ENCODE assay signal across 14 cellular contexts in the genomic region with DNA sequence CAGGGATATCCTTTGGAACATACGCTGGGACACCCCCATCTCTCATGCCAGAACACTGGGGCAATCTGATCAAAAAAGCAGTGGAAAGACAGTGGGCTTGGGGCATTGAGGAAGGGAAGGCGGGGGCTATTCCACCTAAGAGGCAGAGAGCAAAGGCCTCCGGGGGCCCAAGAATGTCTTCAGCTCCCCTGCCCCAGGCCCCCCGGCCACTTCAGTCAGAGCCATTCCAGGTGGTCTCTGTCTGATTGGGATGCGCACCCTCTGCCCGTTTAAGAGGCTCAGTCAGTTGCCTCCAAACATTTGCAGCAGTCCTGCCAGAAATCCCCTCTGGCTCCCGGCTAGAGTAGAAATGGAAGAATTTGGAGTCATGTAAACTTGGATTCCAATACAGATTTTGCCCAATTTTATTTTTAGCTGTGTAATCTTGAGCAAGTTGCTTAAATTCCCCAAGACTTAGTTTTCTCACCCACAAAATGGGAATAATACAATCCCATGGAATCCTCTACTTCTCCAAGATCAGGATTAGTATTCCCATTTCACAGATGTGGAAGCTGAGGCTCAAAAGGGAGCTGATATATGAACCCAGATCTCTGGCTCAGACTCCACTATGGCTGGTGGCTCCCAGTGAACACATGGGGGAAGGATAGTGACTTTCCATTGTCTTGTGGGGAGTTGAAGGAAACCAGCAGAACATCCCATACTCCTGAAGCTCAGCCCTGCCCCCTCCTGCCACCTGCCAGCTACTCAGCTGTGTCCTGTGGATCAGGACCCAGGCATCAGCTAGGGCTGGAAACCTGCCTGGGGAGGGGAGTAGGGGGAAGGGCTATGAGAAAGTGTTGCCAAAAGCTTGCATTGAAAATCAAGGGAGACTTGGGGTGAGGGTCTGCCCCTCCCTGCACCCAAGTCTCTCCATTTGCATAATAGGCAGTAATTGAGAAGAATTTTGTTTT. TPM values are rescaled to one million over a fixed set of nuclear protein-coding genes. Genes with fewer than 3 reads are reported as not detected.
DNase-seq lines count a peak whose midpoint lies in the region; ATAC-seq, FAIRE-seq and TF ChIP-seq lines count a peak whose summit lies in the region.
"Had no signal": no experiment of that assay in that cellular context is flagged by ENCODE, and none has a peak within 500 bp of the region (broad histone marks: within the 10 kb centered on the region; RNA-seq: fewer than 3 reads in every experiment).

No MANE protein-coding gene starts in this region.

- ATAC-seq in HepG2, result no peak
- no peak for ATAC-seq in right lobe of liver
- no peak for ATAC-seq in stimulated activated effector memory CD8-positive, alpha-beta T cell treated with anti-CD3 and anti-CD28 coated beads, Interleukin-12 subunit alpha, Interleukin-12 subunit beta, amount 100 ng/mL, for 72 hours
- no peak for ATAC-seq in activated naive CD8-positive, alpha-beta T cell treated with anti-CD3 and anti-CD28 coated beads, Interleukin-2, amount 50 U/mL, for 24 hours

- TF ChIP-seq POLR2A in HepG2 (IDR thresholded peaks at IDR 0.05; ENCODE audit: insufficient read depth in 1 of 2, low read depth in 2 of 2, low read length in 2 of 2) (no peak), right lobe of liver (IDR thresholded peaks at IDR 0.05) (no peak)

- H4K20me1 ChIP-seq in HepG2 (ENCODE audit: insufficient read depth, low read length), result peaks cover 3% of the 10 kb centered on the region; the same call in 1 of the 2 replicates

- no peaks in the 10 kb centered on the region for H3K9me3 ChIP-seq in HepG2 (ENCODE audit: low read length)
- H3K9me3 ChIP-seq in right lobe of liver, result no peaks in the 10 kb centered on the region
- H3K9me3 ChIP-seq: SJCRH30 had no signal

- no peak for TF ChIP-seq RAD21 in HepG2 (CRISPR knock-in tag; IDR thresholded peaks at IDR 0.05)

- H3K4me3 Mint-ChIP-seq in stimulated activated effector memory CD8-positive, alpha-beta T cell treated with anti-CD3 and anti-CD28 coated beads, Interleukin-12 subunit alpha, Interleukin-12 subunit beta, amount 100 ng/mL, for 72 hours, result peak overlapping the region; percentile 77
- H3K4me3 Mint-ChIP-seq in activated naive CD8-positive, alpha-beta T cell treated with anti-CD3 and anti-CD28 coated beads, Interleukin-2, amount 50 U/mL, for 24 hours, result no peak overlapping the region

- H3K27me3 ChIP-seq in HepG2 (ENCODE audit: control insufficient read depth in 1 of 2, insufficient read depth in 2 of 2, low read length in 2 of 2) (peaks cover 16 to 52% of the 10 kb centered on the region in 2 experiments), right lobe of liver (no peaks in the 10 kb centered on the region), bronchial epithelial cell (ENCODE audit: control insufficient read depth, insufficient read depth, low read length) (peaks cover 26% of the 10 kb centered on the region)
- H3K27me3 ChIP-seq: SJCRH30 had no signal

- H3K4me1 ChIP-seq in HepG2 (ENCODE audit: insufficient read depth, low read length) (peaks cover 32% of the 10 kb centered on the region), right lobe of liver (peaks cover 0 to 30% (median 6%) of the 10 kb centered on the region in 4 donors)
- H3K4me1 ChIP-seq: SJCRH30 had no signal

- H3K27ac Mint-ChIP-seq in stimulated activated effector memory CD8-positive, alpha-beta T cell treated with anti-CD3 and anti-CD28 coated beads, Interleukin-12 subunit alpha, Interleukin-12 subunit beta, amount 100 ng/mL, for 72 hours, result no peak overlapping the region
- H3K27ac Mint-ChIP-seq in activated naive CD8-positive, alpha-beta T cell treated with anti-CD3 and anti-CD28 coated beads, Interleukin-2, amount 50 U/mL, for 24 hours, result no peak overlapping the region

- H3K36me3 Mint-ChIP-seq in stimulated activated effector memory CD8-positive, alpha-beta T cell treated with anti-CD3 and anti-CD28 coated beads, Interleukin-12 subunit alpha, Interleukin-12 subunit beta, amount 100 ng/mL, for 72 hours, result no peaks in the 10 kb centered on the region
- H3K36me3 Mint-ChIP-seq in activated naive CD8-positive, alpha-beta T cell treated with anti-CD3 and anti-CD28 coated beads, Interleukin-2, amount 50 U/mL, for 24 hours (ENCODE audit: low read depth), result no peaks in the 10 kb centered on the region

- H3K27ac ChIP-seq in HepG2 (ENCODE audit: extremely low read length, insufficient read depth, low read length), result no peak overlapping the region
- H3K27ac ChIP-seq in right lobe of liver, result no peak overlapping the region
- H3K27ac ChIP-seq: SJCRH30 had no signal

- H3K79me2 ChIP-seq in HepG2 (ENCODE audit: insufficient read depth, low read length), result no peaks in the 10 kb centered on the region

- DNase-seq in HepG2 (ENCODE audit: low spot score) (no peak), right lobe of liver (no peak), HT-29 (ENCODE audit: low spot score) (peak; percentile 16), bronchial epithelial cell (ENCODE audit: low read depth) (no peak), D721Med (ENCODE audit: insufficient read length, low spot score) (no peak)
- DNase-seq in stimulated activated effector memory CD8-positive, alpha-beta T cell treated with anti-CD3 and anti-CD28 coated beads, Interleukin-12 subunit alpha, Interleukin-12 subunit beta, amount 100 ng/mL, for 72 hours (ENCODE audit: low spot score in 2 of 2), result no peak
- no peak for DNase-seq in activated naive CD8-positive, alpha-beta T cell treated with anti-CD3 and anti-CD28 coated beads, Interleukin-2, amount 50 U/mL, for 24 hours
- no peak for DNase-seq in stimulated activated CD4-positive, alpha-beta T cell treated with anti-CD3 and anti-CD28 coated beads, Interleukin-2, amount 100 ng/mL, for 48 hours
- DNase-seq: NCI-H1048, NCI-H1694 treated with DMSO at 0.1 percent for 48 hours, NCI-H446 treated with DMSO at 0.1 percent for 48 hours, NCI-H774 had no signal

- no peak overlapping the region for H3K4me2 ChIP-seq in HepG2 (ENCODE audit: low read depth, low read length)

- CTCF ChIA-PET in HepG2 (lab: Yijun Ruan, JAX; ENCODE audit: low intra/inter-chr PET ratio, low total read pairs), result no interaction called here

- no peaks in the 10 kb centered on the region for H3K4me1 Mint-ChIP-seq in stimulated activated effector memory CD8-positive, alpha-beta T cell treated with anti-CD3 and anti-CD28 coated beads, Interleukin-12 subunit alpha, Interleukin-12 subunit beta, amount 100 ng/mL, for 72 hours
- H3K4me1 Mint-ChIP-seq in activated naive CD8-positive, alpha-beta T cell treated with anti-CD3 and anti-CD28 coated beads, Interleukin-2, amount 50 U/mL, for 24 hours, result peaks cover 7% of the 10 kb centered on the region

- no TSS peak for BruUV-seq in HepG2 (replicated peaks; lab: Mats Ljungman, UMichigan)

- H3K36me3 ChIP-seq in HepG2 (replicated peaks in 1 of 2; ENCODE audit: control insufficient read depth in 1 of 2, insufficient read depth in 2 of 2, low read length in 2 of 2) (no peaks in the 10 kb centered on the region), right lobe of liver (no peaks in the 10 kb centered on the region), bronchial epithelial cell (ENCODE audit: control insufficient read depth, insufficient read depth, low read length) (no peaks in the 10 kb centered on the region)
- H3K36me3 ChIP-seq: SJCRH30 had no signal

- POLR2A ChIA-PET in HepG2 (lab: Yijun Ruan, JAX), result no interaction called here

- intact Hi-C loops in HepG2 (cut with micrococcal nuclease; ENCODE audit: unreplicated experiment), result no loop called here
- intact Hi-C loops in right lobe of liver (cut with DNase I), result no loop called here

- no peak overlapping the region for H2AFZ ChIP-seq in HepG2 (ENCODE audit: low read length)

- 84% methylated on average over 4 of the region's 7 CpGs for WGBS in HepG2 (ENCODE audit: low lambda C conversion rate)
- 78% methylated on average over 3 of the region's 7 CpGs for WGBS in right lobe of liver (ENCODE audit: insufficient coverage, low coverage, low lambda C conversion rate, missing lambda C conversion rate)

- H3K27me3 Mint-ChIP-seq in activated naive CD8-positive, alpha-beta T cell treated with anti-CD3 and anti-CD28 coated beads, Interleukin-2, amount 50 U/mL, for 24 hours, result peaks cover 22% of the 10 kb centered on the region

- in situ Hi-C loops in HepG2 (cut with HindIII; ENCODE audit: extremely low pct_ligation_motif_present, low pct_unique_long_range_greater_than_20kb), result loop anchor here (5.0 kb wide), 1 partner anchor 105 kb away; no protein-coding TSS in a partner anchor

- no peak overlapping the region for H3K4me3 ChIP-seq in HepG2 (replicated peaks in 1 of 3; ENCODE audit: insufficient read depth in 1 of 3, low read depth in 2 of 3, low read length in 3 of 3)
- H3K4me3 ChIP-seq in right lobe of liver, result no peak overlapping the region
- no peak overlapping the region for H3K4me3 ChIP-seq in bronchial epithelial cell (ENCODE audit: low read depth, low read length)
- H3K4me3 ChIP-seq: SJCRH30 had no signal

- no peak for TF ChIP-seq CTCF in HepG2 (CRISPR knock-in tag; IDR thresholded peaks at IDR 0.05)
- no peak for TF ChIP-seq CTCF in right lobe of liver (IDR thresholded peaks at IDR 0.05)
- TF ChIP-seq CTCF in bronchial epithelial cell (IDR thresholded peaks at IDR 0.05; ENCODE audit: insufficient read depth, low read length, severe bottlenecking), result no peak
- TF ChIP-seq CTCF in D721Med (IDR thresholded peaks at IDR 0.05; ENCODE audit: insufficient read depth, missing control alignments), result no peak

- no peak overlapping the region for H3K9ac ChIP-seq in HepG2 (ENCODE audit: insufficient read depth, low read depth, low read length)

- FAIRE-seq in HepG2 (lab: Jason Lieb, UNC) (no peak), bronchial epithelial cell (lab: Jason Lieb, UNC) (peak; percentile 92), D721Med (lab: Jason Lieb, UNC) (no peak)

- H3K9me3 Mint-ChIP-seq in stimulated activated effector memory CD8-positive, alpha-beta T cell treated with anti-CD3 and anti-CD28 coated beads, Interleukin-12 subunit alpha, Interleukin-12 subunit beta, amount 100 ng/mL, for 72 hours, result no peaks in the 10 kb centered on the region
- H3K9me3 Mint-ChIP-seq in activated naive CD8-positive, alpha-beta T cell treated with anti-CD3 and anti-CD28 coated beads, Interleukin-2, amount 50 U/mL, for 24 hours, result no peaks in the 10 kb centered on the region

- no peak for TF ChIP-seq EP300 in HepG2 (IDR thresholded peaks at IDR 0.05; ENCODE audit: low read depth in 2 of 2, low read length in 2 of 2)
- no peak for TF ChIP-seq EP300 in HepG2 (CRISPR knock-in tag; IDR thresholded peaks at IDR 0.05; ENCODE audit: borderline replicate concordance)

RNA-seq across cellular contexts. Expression of a gene that starts 6.1 kb away (rescaled TPM):
- total RNA-seq in HepG2 (2016; rRNA removed; fragmentation: Illumina TruSeq; extraction: Trizol) (0.66 TPM in 1 of 2 replicates, not detected in the other), right lobe of liver (10 to 100 TPM in 2 of 6 experiments, 1 to 10 TPM in 4; 2.8 to 13.1 (median 5.5) TPM), bronchial epithelial cell (0.13 TPM in 1 of 2 replicates, not detected in the other)
- total RNA-seq in HepG2 (2016; cell fraction: cytosol; rRNA removed; fragmentation: Illumina TruSeq; extraction: Trizol; ENCODE audit: low read depth), result 0.51 TPM in 1 of 2 replicates, not detected in the other
- 0.18 and 0.71 TPM in 2 replicates for total RNA-seq in HepG2 (2016; cell fraction: insoluble cytoplasmic fraction; rRNA removed; fragmentation: Illumina TruSeq; extraction: Trizol)
- 0.21 and 0.25 TPM in 2 replicates for total RNA-seq in HepG2 (2016; cell fraction: membrane; rRNA removed; fragmentation: Illumina TruSeq; extraction: Trizol)
- 0.50 and 0.69 TPM in 2 replicates for total RNA-seq in HepG2 (2016; cell fraction: nucleus; rRNA removed; fragmentation: Illumina TruSeq; extraction: Trizol)
- 0.34 and 0.42 TPM in 2 replicates for polyA plus RNA-seq in HepG2 (2011; rRNA removed)
- 0.44 and 0.47 TPM in 2 replicates for polyA plus RNA-seq in HepG2 (2011; cell fraction: cytosol; rRNA removed)
- polyA plus RNA-seq in HepG2 (2011; cell fraction: nucleus; rRNA removed), result 0.74 and 1.2 TPM in 2 replicates
- 0.16 and 0.33 TPM in 2 replicates for polyA plus RNA-seq in HepG2 (2012)
- polyA plus RNA-seq in HepG2 (2016; cell fraction: cytosol; fragmentation: Illumina TruSeq; extraction: Trizol; ENCODE audit: low read depth), result 0.09 and 0.11 TPM in 2 replicates
- polyA plus RNA-seq in HepG2 (2016; cell fraction: insoluble cytoplasmic fraction; fragmentation: Illumina TruSeq; extraction: Trizol; ENCODE audit: low read depth), result 0.16 and 0.44 TPM in 2 replicates
- polyA plus RNA-seq in HepG2 (2016; cell fraction: membrane; fragmentation: Illumina TruSeq; extraction: Trizol; ENCODE audit: low read depth), result not detected in 2 replicates
- 0.95 and 1.1 TPM in 2 replicates for polyA plus RNA-seq in HepG2 (2016; cell fraction: nucleus; fragmentation: Illumina TruSeq; extraction: Trizol; ENCODE audit: insufficient read depth, low read depth)
- polyA minus RNA-seq in HepG2 (2011; rRNA and poly(A)+ RNA removed; ENCODE audit: low replicate concordance), result 1.5 and 1.6 TPM in 2 replicates
- 1.7 TPM in 1 of 2 replicates, not detected in the other for polyA minus RNA-seq in HepG2 (2011; cell fraction: cytosol; rRNA and poly(A)+ RNA removed)
- polyA minus RNA-seq in HepG2 (2011; cell fraction: nucleus; rRNA and poly(A)+ RNA removed), result not detected in 2 replicates
- total RNA-seq in HT-29 (2014; rRNA removed; shearing (Covaris generic)), result 67.7 and 78.8 TPM in 2 replicates
- polyA plus RNA-seq: AG04450 had no signal
